9 cellular contexts compared by ENCODE assay signal in the genomic region with DNA sequence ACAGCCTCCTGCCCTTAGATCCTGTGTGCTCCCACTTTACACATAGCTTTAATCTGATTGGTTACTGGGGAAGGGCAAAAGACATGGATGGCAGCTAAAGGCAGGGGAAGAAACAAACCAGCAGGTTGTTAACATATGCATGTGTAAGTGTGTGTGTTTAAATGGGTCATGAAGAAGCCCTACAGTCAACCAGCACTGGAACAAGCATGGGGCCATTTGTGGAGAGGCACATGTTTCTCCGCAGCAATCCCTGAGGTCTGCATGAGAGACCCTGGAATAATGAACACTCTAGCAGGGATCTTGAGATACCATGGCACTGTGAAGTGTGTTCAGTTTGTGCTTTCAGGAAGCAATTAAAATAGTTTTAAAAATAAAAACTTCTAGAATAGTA. TPM values are rescaled to one million over a fixed set of nuclear protein-coding genes. Genes with fewer than 3 reads are reported as not detected.
DNase-seq lines count a peak whose midpoint lies in the region; ATAC-seq and TF ChIP-seq lines count a peak whose summit lies in the region.
"Had no signal": no experiment of that assay in that cellular context is flagged by ENCODE, and none has a peak within 500 bp of the region (broad histone marks: within the 10 kb centered on the region; RNA-seq: fewer than 3 reads in every experiment).

No MANE protein-coding gene starts in this region.

- H3K9me3 Mint-ChIP-seq in activated T-cell treated with anti-CD3 and anti-CD28 coated beads, Interleukin-2, amount 50 U/mL, for 24 hours: no peaks in the 10 kb centered on the region
- no peaks in the 10 kb centered on the region for H3K9me3 Mint-ChIP-seq in activated T-cell treated with anti-CD3 and anti-CD28 coated beads, Interleukin-2, amount 50 U/mL, for 4 hours
- no peaks in the 10 kb centered on the region for H3K9me3 Mint-ChIP-seq in activated B cell treated with CpG ODN at 0.5 μM for 24 hours

- H3K36me3 ChIP-seq in hepatocyte (replicated peaks; ENCODE audit: insufficient read depth, low read depth): no peaks in the 10 kb centered on the region
- no peaks in the 10 kb centered on the region for H3K36me3 ChIP-seq in suprapubic skin

- H3K27ac Mint-ChIP-seq in activated T-cell treated with anti-CD3 and anti-CD28 coated beads, Interleukin-2, amount 50 U/mL, for 24 hours: peak overlapping the region; percentile 96
- H3K27ac Mint-ChIP-seq in activated B cell treated with CpG ODN at 0.5 μM for 24 hours: peak overlapping the region; percentile 1

- peaks cover 89% of the 10 kb centered on the region for H3K79me2 ChIP-seq in hepatocyte

- H3K9me3 ChIP-seq in hepatocyte (ENCODE audit: low read depth) (no peaks in the 10 kb centered on the region), suprapubic skin (no peaks in the 10 kb centered on the region)

- no peak for ATAC-seq in activated T-cell treated with anti-CD3 and anti-CD28 coated beads, Interleukin-2, amount 50 U/mL, for 4 hours
- ATAC-seq in activated B cell treated with CpG ODN at 0.5 μM for 24 hours (ENCODE audit: low read depth): no peak

- peak overlapping the region; percentile 95 for H3K4me3 Mint-ChIP-seq in activated T-cell treated with anti-CD3 and anti-CD28 coated beads, Interleukin-2, amount 50 U/mL, for 24 hours
- H3K4me3 Mint-ChIP-seq in activated T-cell treated with anti-CD3 and anti-CD28 coated beads, Interleukin-2, amount 50 U/mL, for 4 hours: no peak overlapping the region
- H3K4me3 Mint-ChIP-seq in activated B cell treated with CpG ODN at 0.5 μM for 24 hours: peak overlapping the region; percentile 39

- 90% methylated on average over 1 of the region's 1 CpG for WGBS in hepatocyte (ENCODE audit: low lambda C conversion rate, missing lambda C conversion rate)
- WGBS in suprapubic skin: 86% methylated on average over 1 of the region's 1 CpG

- no peak for TF ChIP-seq CTCF in activated B cell treated with CpG ODN at 0.5 μM for 24 hours (IDR thresholded peaks at IDR 0.05)
- no peak for TF ChIP-seq CTCF in hepatocyte (IDR thresholded peaks at IDR 0.05; ENCODE audit: poor library complexity)
- no peak for TF ChIP-seq CTCF in suprapubic skin (IDR thresholded peaks at IDR 0.05)

- peaks cover 35% of the 10 kb centered on the region for H3K36me3 Mint-ChIP-seq in activated T-cell treated with anti-CD3 and anti-CD28 coated beads, Interleukin-2, amount 50 U/mL, for 24 hours (ENCODE audit: low read depth)
- peaks cover 3% of the 10 kb centered on the region for H3K36me3 Mint-ChIP-seq in activated T-cell treated with anti-CD3 and anti-CD28 coated beads, Interleukin-2, amount 50 U/mL, for 4 hours (ENCODE audit: insufficient read depth)
- H3K36me3 Mint-ChIP-seq in activated B cell treated with CpG ODN at 0.5 μM for 24 hours (ENCODE audit: low read depth): peaks cover 33% of the 10 kb centered on the region

- no peaks in the 10 kb centered on the region for H3K27me3 Mint-ChIP-seq in activated T-cell treated with anti-CD3 and anti-CD28 coated beads, Interleukin-2, amount 50 U/mL, for 24 hours
- H3K27me3 Mint-ChIP-seq in activated T-cell treated with anti-CD3 and anti-CD28 coated beads, Interleukin-2, amount 50 U/mL, for 4 hours (ENCODE audit: low read depth): no peaks in the 10 kb centered on the region
- no peaks in the 10 kb centered on the region for H3K27me3 Mint-ChIP-seq in activated B cell treated with CpG ODN at 0.5 μM for 24 hours

- H4K20me1 ChIP-seq in hepatocyte (ENCODE audit: insufficient read depth, poor library complexity, severe bottlenecking): peaks cover 87% of the 10 kb centered on the region

- H3K4me1 Mint-ChIP-seq in activated T-cell treated with anti-CD3 and anti-CD28 coated beads, Interleukin-2, amount 50 U/mL, for 24 hours (ENCODE audit: low read depth): peaks cover 91% of the 10 kb centered on the region
- peaks cover 89% of the 10 kb centered on the region for H3K4me1 Mint-ChIP-seq in activated T-cell treated with anti-CD3 and anti-CD28 coated beads, Interleukin-2, amount 50 U/mL, for 4 hours (ENCODE audit: low read depth)
- peaks cover 89% of the 10 kb centered on the region for H3K4me1 Mint-ChIP-seq in activated B cell treated with CpG ODN at 0.5 μM for 24 hours

- no peak overlapping the region for H2AFZ ChIP-seq in hepatocyte

- POLR2A ChIA-PET in activated B cell treated with CpG ODN at 0.5 μM for 24 hours (lab: Charles Lee): interaction anchor here (1.3 to 1.8 kb wide), 3 partner anchors 14 to 103 kb away, joined by 4 to 6 read pairs (median 4); no protein-coding TSS in a partner anchor

- no peak for TF ChIP-seq EP300 in suprapubic skin (IDR thresholded peaks at IDR 0.05)

- no peak for TF ChIP-seq POLR2A in suprapubic skin (IDR thresholded peaks at IDR 0.05)

- H3K4me2 ChIP-seq in hepatocyte: peak overlapping the region; percentile 11

- H3K9me2 ChIP-seq in hepatocyte (replicated peaks; ENCODE audit: insufficient read depth): no peaks in the 10 kb centered on the region

- H3K4me1 ChIP-seq in hepatocyte (ENCODE audit: insufficient read depth) (peaks cover 16% of the 10 kb centered on the region), suprapubic skin (peaks cover 88% of the 10 kb centered on the region)

- no peak for DNase-seq in activated T-cell treated with anti-CD3 and anti-CD28 coated beads, Interleukin-2, amount 50 U/mL, for 24 hours
- DNase-seq in activated T-cell treated with anti-CD3 and anti-CD28 coated beads, Interleukin-2, amount 50 U/mL, for 4 hours: no peak
- DNase-seq in activated B cell treated with CpG ODN at 0.5 μM for 24 hours (no peak), hepatocyte (ENCODE audit: low spot score) (no peak), suprapubic skin (ENCODE audit: low spot score in 2 of 2) (no peak), SKM-1 (lab: John Stamatoyannopoulos, UW; ENCODE audit: unreplicated experiment) (no peak), ureter (ENCODE audit: low spot score) (no peak), NCI-H1417 treated with DMSO at 0.1 percent for 48 hours (lab: John Stamatoyannopoulos, UW) (no peak)
- DNase-seq: NCI-H1436 treated with DMSO at 0.1 percent for 48 hours had no signal

- intact Hi-C loops in activated B cell treated with CpG ODN at 0.5 μM for 24 hours (cut with micrococcal nuclease): no loop called here

- CTCF ChIA-PET in activated B cell treated with CpG ODN at 0.5 μM for 24 hours (lab: Charles Lee): interaction anchor here (1.5 kb wide), 1 partner anchor 11 kb away, joined by 3 read pairs; no protein-coding TSS in a partner anchor

- H3K27ac ChIP-seq in hepatocyte: no peak overlapping the region
- peak overlapping the region; percentile 10 for H3K27ac ChIP-seq in suprapubic skin

- H3K27me3 ChIP-seq in hepatocyte (no peaks in the 10 kb centered on the region), suprapubic skin (no peaks in the 10 kb centered on the region)

- H3K4me3 ChIP-seq in hepatocyte: no peak overlapping the region
- no peak overlapping the region for H3K4me3 ChIP-seq in suprapubic skin

RNA-seq across cellular contexts. Expression of gene KLF13, which starts 6.0 kb away (rescaled TPM):
- 10 to 100 TPM; 75.0 to 82.8 (median 81.8) TPM for total RNA-seq in activated T-cell treated with anti-CD3 and anti-CD28 coated beads, Interleukin-2, amount 50 U/mL, for 4 hours
- total RNA-seq in activated B cell treated with CpG ODN at 0.5 μM for 24 hours (177 and 178 TPM in 2 replicates), hepatocyte (35.4 and 51.2 TPM in 2 replicates), suprapubic skin (100 to 1,000 TPM; 141 to 162 (median 145) TPM), ureter (77.5 TPM)
- polyA plus RNA-seq in hepatocyte: 27.3 and 32.7 TPM in 2 replicates
